Comparison of ENCODE assay signal across 10 cellular contexts in genomic region chr1:45545019-45545493, GRCh38. TPM values are rescaled to one million over a fixed set of nuclear protein-coding genes. Genes with fewer than 3 reads are reported as not detected.
DNase-seq lines count a peak whose midpoint lies in the region; ATAC-seq, FAIRE-seq and TF ChIP-seq lines count a peak whose summit lies in the region.
"Had no signal": no experiment of that assay in that cellular context is flagged by ENCODE, and none has a peak within 500 bp of the region (broad histone marks: within the 10 kb centered on the region; RNA-seq: fewer than 3 reads in every experiment).

No MANE protein-coding gene starts in this region.

- H3K27me3 ChIP-seq in bronchial epithelial cell (ENCODE audit: control insufficient read depth, insufficient read depth, low read length) (no peaks in the 10 kb centered on the region), tibial artery (no peaks in the 10 kb centered on the region)

- no peak for TF ChIP-seq CTCF in bronchial epithelial cell (IDR thresholded peaks at IDR 0.05; ENCODE audit: insufficient read depth, low read length, severe bottlenecking)
- TF ChIP-seq CTCF in tibial artery (IDR thresholded peaks at IDR 0.05): no peak

- no peaks in the 10 kb centered on the region for H3K9me3 ChIP-seq in tibial artery

- peaks cover 0 to 3% (median 1%) of the 10 kb centered on the region in 4 donors for H3K4me1 ChIP-seq in tibial artery

- peak; percentile 18 for DNase-seq in stimulated activated CD4-positive, alpha-beta T cell treated with anti-CD3 and anti-CD28 coated beads, Interleukin-1b, Interleukin-23, amount 100 ng/mL, for 48 hours
- DNase-seq in stimulated activated CD4-positive, alpha-beta T cell treated with anti-CD3 and anti-CD28 coated beads, Interleukin-12 subunit alpha, Interleukin-12 subunit beta, amount 100 ng/mL, for 4 hours: no peak
- DNase-seq in bronchial epithelial cell (ENCODE audit: low read depth): peak; percentile 53
- no peak for DNase-seq in SK-N-DZ (ENCODE audit: low spot score)
- no peak for DNase-seq in tibial artery
- DNase-seq: COR-L47 had no signal

- no peak overlapping the region for H3K4me3 ChIP-seq in bronchial epithelial cell (ENCODE audit: low read depth, low read length)
- no peak overlapping the region for H3K4me3 ChIP-seq in tibial artery

- intact Hi-C loops in tibial artery (cut with DNase I; ENCODE audit: low total_unique reads): no loop called here

- no peak for FAIRE-seq in bronchial epithelial cell (lab: Jason Lieb, UNC)
- FAIRE-seq: astrocyte had no signal

- H3K36me3 ChIP-seq in bronchial epithelial cell (ENCODE audit: control insufficient read depth, insufficient read depth, low read length): no peaks in the 10 kb centered on the region
- H3K36me3 ChIP-seq in tibial artery: no peaks in the 10 kb centered on the region

- H3K27ac ChIP-seq in tibial artery: no peak overlapping the region

- ATAC-seq in HG03135 (IDR thresholded peaks at IDR 0.05; ENCODE audit: unreplicated experiment): peak; percentile 47
- no peak for ATAC-seq in GM21515 (IDR thresholded peaks at IDR 0.05; ENCODE audit: unreplicated experiment)
- ATAC-seq in HG03565 (IDR thresholded peaks at IDR 0.05; ENCODE audit: unreplicated experiment): no peak

RNA-seq across cellular contexts. Expression of gene AKR1A1, which starts 5.6 kb away (rescaled TPM):
- total RNA-seq in bronchial epithelial cell: 109 and 145 TPM in 2 replicates
- polyA plus RNA-seq in SK-N-DZ (2014; cell fraction: cytosol; rRNA removed): 157 and 160 TPM in 2 replicates
- polyA plus RNA-seq in SK-N-DZ (2014; cell fraction: nucleus; rRNA removed): 148 and 192 TPM in 2 replicates

RNA-seq across cellular contexts. Expression of gene PRDX1, which starts 23.4 kb away (rescaled TPM):
- 403 and 721 TPM in 2 replicates for total RNA-seq in bronchial epithelial cell
- 932 and 979 TPM in 2 replicates for polyA plus RNA-seq in SK-N-DZ (2014; cell fraction: cytosol; rRNA removed)
- polyA plus RNA-seq in SK-N-DZ (2014; cell fraction: nucleus; rRNA removed): 322 and 425 TPM in 2 replicates

RNA-seq across cellular contexts. Expression of gene NASP, which starts 38.8 kb away (rescaled TPM):
- total RNA-seq in bronchial epithelial cell: 16.6 and 28.3 TPM in 2 replicates
- polyA plus RNA-seq in SK-N-DZ (2014; cell fraction: cytosol; rRNA removed): 267 and 329 TPM in 2 replicates
- 340 and 518 TPM in 2 replicates for polyA plus RNA-seq in SK-N-DZ (2014; cell fraction: nucleus; rRNA removed)

RNA-seq across cellular contexts. Expression of gene MMACHC, which starts 45.0 kb away (rescaled TPM):
- total RNA-seq in bronchial epithelial cell: 0.77 and 1.1 TPM in 2 replicates
- 5.1 and 5.7 TPM in 2 replicates for polyA plus RNA-seq in SK-N-DZ (2014; cell fraction: cytosol; rRNA removed)
- 1.6 and 4.8 TPM in 2 replicates for polyA plus RNA-seq in SK-N-DZ (2014; cell fraction: nucleus; rRNA removed)

RNA-seq across cellular contexts. Expression of gene CCDC163, which starts 45.2 kb away (rescaled TPM):
- total RNA-seq in bronchial epithelial cell: 0.26 and 0.64 TPM in 2 replicates
- 6.4 and 6.7 TPM in 2 replicates for polyA plus RNA-seq in SK-N-DZ (2014; cell fraction: cytosol; rRNA removed)
- 1.8 and 2.9 TPM in 2 replicates for polyA plus RNA-seq in SK-N-DZ (2014; cell fraction: nucleus; rRNA removed)

Comparison
In these comparisons a context has a peak if more than half of its experiments do, and no peak if none do; other contexts are left out.
1. DNase-seq: peak in stimulated activated CD4-positive, alpha-beta T cell treated with anti-CD3 and anti-CD28 coated beads, Interleukin-1b, Interleukin-23, amount 100 ng/mL, for 48 hours (single experiment) and bronchial epithelial cell (single experiment); none in stimulated activated CD4-positive, alpha-beta T cell treated with anti-CD3 and anti-CD28 coated beads, Interleukin-12 subunit alpha, Interleukin-12 subunit beta, amount 100 ng/mL, for 4 hours (single experiment), SK-N-DZ (single experiment) and tibial artery (0 of 2).